Comparison of ENCODE assay signal across 26 cellular contexts in genomic region chr2:239605409-239605808, GRCh38.
"Had no signal": no experiment of that assay in that cellular context is flagged by ENCODE, and none has a peak within 500 bp of the region (broad histone marks: within the 10 kb centered on the region; RNA-seq: fewer than 3 reads in every experiment).

No MANE protein-coding gene starts in this region.

- H3K27me3 ChIP-seq: brain microvascular endothelial cell had no signal

- H3K4me3 ChIP-seq: coronary artery, dorsolateral prefrontal cortex had no signal

- H3K36me3 ChIP-seq: brain microvascular endothelial cell, WERI-Rb-1 had no signal

- FAIRE-seq: astrocyte, bronchial epithelial cell, frontal cortex had no signal

- DNase-seq: activated B cell treated with CpG ODN at 0.5 μM for 24 hours; activated CD4-positive, alpha-beta T cell treated with anti-CD3 and anti-CD28 coated beads for 48 hours; activated CD4-positive, alpha-beta T cell treated with anti-CD3 and anti-CD28 coated beads, Interleukin-2, amount 50 U/mL, for 1 hour; activated CD4-positive, alpha-beta T cell treated with anti-CD3 and anti-CD28 coated beads, Interleukin-2, amount 50 U/mL, for 48 hours; activated CD8-positive, alpha-beta T cell treated with anti-CD3 and anti-CD28 coated beads for 36 hours; activated effector memory CD4-positive, alpha-beta T cell treated with Interleukin-2 at 50 U/mL for 16 hours; activated gamma-delta T cell treated with Interleukin-2 at 50 U/mL for 16 hours; activated naive CD4-positive, alpha-beta T cell treated with anti-CD3 and anti-CD28 coated beads, Interleukin-2, amount 50 U/mL, for 16 hours; activated naive CD4-positive, alpha-beta T cell treated with Interleukin-2 at 50 U/mL for 16 hours; activated T-cell treated with anti-CD3 and anti-CD28 coated beads, Interleukin-2, amount 50 U/mL, for 4 hours; amniotic stem cell; brain microvascular endothelial cell; effector memory CD4-positive, alpha-beta T cell; endodermal cell; foreskin fibroblast; T-helper 17 cell; T1000; WERI-Rb-1 had no signal

- ATAC-seq: activated CD4-positive, CD25-positive, alpha-beta regulatory T cell treated with anti-CD3 and anti-CD28 coated beads, Interleukin-2, amount 50 U/mL, for 24 hours; activated CD8-positive, alpha-beta T cell treated with anti-CD3 and anti-CD28 coated beads for 36 hours; activated T-cell treated with anti-CD3 and anti-CD28 coated beads, Interleukin-2, amount 50 U/mL, for 4 hours; activated T-helper 17 cell treated with anti-CD3 and anti-CD28 coated beads, Interleukin-2, amount 50 U/mL, for 72 hours; esophagus mucosa; T-helper 17 cell had no signal

- H3K27ac ChIP-seq: brain microvascular endothelial cell, coronary artery, dorsolateral prefrontal cortex, WERI-Rb-1 had no signal
